Comparison of ENCODE assay signal across 10 cellular contexts in genomic region chr2:12045864-12046291, GRCh38.
DNase-seq lines count a peak whose midpoint lies in the region; ATAC-seq and TF ChIP-seq lines count a peak whose summit lies in the region.
"Had no signal": no experiment of that assay in that cellular context is flagged by ENCODE, and none has a peak within 500 bp of the region (broad histone marks: within the 10 kb centered on the region; RNA-seq: fewer than 3 reads in every experiment).

No MANE protein-coding gene starts in this region.

- no peak overlapping the region for H3K27ac Mint-ChIP-seq in glutamatergic neuron (ENCODE audit: unreplicated experiment)

- no peaks in the 10 kb centered on the region for H3K9me3 ChIP-seq in SK-N-MC (ENCODE audit: low read depth, low read length)
- no peaks in the 10 kb centered on the region for H3K9me3 ChIP-seq in smooth muscle cell (replicated peaks; ENCODE audit: low read depth)

- no peaks in the 10 kb centered on the region for H3F3A ChIP-seq in smooth muscle cell (ENCODE audit: low read depth)

- no peaks in the 10 kb centered on the region for H3K4me1 ChIP-seq in smooth muscle cell (ENCODE audit: low read depth)

- no peak overlapping the region for H3K4me2 ChIP-seq in smooth muscle cell

- H2AFZ ChIP-seq in smooth muscle cell (ENCODE audit: low read depth): no peak overlapping the region

- no peak overlapping the region for H3K4me3 Mint-ChIP-seq in glutamatergic neuron (ENCODE audit: unreplicated experiment)

- peaks cover 2% of the 10 kb centered on the region for H3K27me3 Mint-ChIP-seq in glutamatergic neuron (ENCODE audit: unreplicated experiment)

- WGBS in smooth muscle cell (ENCODE audit: low lambda C conversion rate): 87% methylated on average over 9 of the region's 9 CpGs

- H3K9ac ChIP-seq in SK-N-MC (ENCODE audit: insufficient read length): peak overlapping the region; percentile 20
- H3K9ac ChIP-seq in smooth muscle cell (ENCODE audit: low read depth): no peak overlapping the region

- no peaks in the 10 kb centered on the region for H3K27me3 ChIP-seq in smooth muscle cell (ENCODE audit: low read depth)

- H3K4me3 ChIP-seq in GM08714 (ENCODE audit: low read length): peak overlapping the region; percentile 43; the same call in 1 of the 2 replicates
- peak overlapping the region; percentile 58 for H3K4me3 ChIP-seq in SK-N-MC
- H3K4me3 ChIP-seq in smooth muscle cell: no peak overlapping the region

- no peaks in the 10 kb centered on the region for H3K36me3 ChIP-seq in SK-N-MC (ENCODE audit: insufficient read depth, low read length)
- no peaks in the 10 kb centered on the region for H3K36me3 ChIP-seq in smooth muscle cell (ENCODE audit: low read depth)

- no peaks in the 10 kb centered on the region for H4K20me1 ChIP-seq in smooth muscle cell (ENCODE audit: low read depth)

- no peaks in the 10 kb centered on the region for H3K36me3 Mint-ChIP-seq in glutamatergic neuron (ENCODE audit: unreplicated experiment)

- H3K27ac ChIP-seq in SK-N-MC: peak overlapping the region; percentile 39; the same call in 1 of the 2 replicates
- no peak overlapping the region for H3K27ac ChIP-seq in smooth muscle cell (ENCODE audit: low read depth)

- TF ChIP-seq CTCF in smooth muscle cell (IDR thresholded peaks at IDR 0.05; ENCODE audit: borderline replicate concordance, insufficient read depth, poor library complexity, severe bottlenecking): no peak
- no peak for TF ChIP-seq CTCF in glutamatergic neuron (IDR thresholded peaks at IDR 0.05; ENCODE audit: partially characterized antibody, unreplicated experiment)

- H3K79me2 ChIP-seq in smooth muscle cell (ENCODE audit: low read depth): no peaks in the 10 kb centered on the region

- ATAC-seq in GM19467 (IDR thresholded peaks at IDR 0.05; ENCODE audit: unreplicated experiment) (peak; percentile 34), HG03108 (IDR thresholded peaks at IDR 0.05; ENCODE audit: unreplicated experiment) (peak; percentile 55)

- H3K4me1 Mint-ChIP-seq in glutamatergic neuron (ENCODE audit: low read depth, unreplicated experiment): no peaks in the 10 kb centered on the region

- DNase-seq in SK-N-MC (ENCODE audit: low read depth, low spot score) (no peak), smooth muscle cell (lab: John Stamatoyannopoulos, UW; ENCODE audit: unreplicated experiment) (no peak), NCI-H526 treated with DMSO at 0.1 percent for 48 hours (lab: John Stamatoyannopoulos, UW) (no peak), glutamatergic neuron (no peak), AML-193 (lab: John Stamatoyannopoulos, UW) (no peak)
- DNase-seq: activated CD4-positive, alpha-beta T cell treated with anti-CD3 and anti-CD28 coated beads, Interleukin-2, amount 50 U/mL, for 1 hour; stimulated activated CD4-positive, alpha-beta T cell treated with anti-CD3 and anti-CD28 coated beads, Interleukin-12 subunit alpha, Interleukin-12 subunit beta, amount 100 ng/mL, for 4 hours had no signal

- H3K9me3 Mint-ChIP-seq in glutamatergic neuron (ENCODE audit: unreplicated experiment): no peaks in the 10 kb centered on the region
